10 cellular contexts compared by ENCODE assay signal in genomic region chr14:69069020-69069421, GRCh38.
DNase-seq lines count a peak whose midpoint lies in the region; ATAC-seq lines count a peak whose summit lies in the region.
"Had no signal": no experiment of that assay in that cellular context is flagged by ENCODE, and none has a peak within 500 bp of the region (broad histone marks: within the 10 kb centered on the region; RNA-seq: fewer than 3 reads in every experiment).

No MANE protein-coding gene starts in this region.

- no peak overlapping the region for H2BK15ac ChIP-seq in mesenchymal stem cell (ENCODE audit: low read depth, poor library complexity, severe bottlenecking)

- no peak overlapping the region for H2BK120ac ChIP-seq in mesenchymal stem cell (ENCODE audit: low read depth, low read length)

- H3K4me1 ChIP-seq in mesenchymal stem cell (ENCODE audit: control insufficient read depth, insufficient read depth, low read depth, low read length): peaks cover 1% of the 10 kb centered on the region
- no peaks in the 10 kb centered on the region for H3K4me1 ChIP-seq in CD4-positive, alpha-beta memory T cell (ENCODE audit: insufficient read depth, low read length)

- 11% methylated on average over 1 of the region's 1 CpG for WGBS in mesenchymal stem cell

- in situ Hi-C loops in ACHN (cut with HindIII; ENCODE audit: low pct_ligation_motif_present, low pct_unique_long_range_greater_than_20kb, low sequenced_read_pairs): no loop called here

- peak overlapping the region; percentile 23 to 49 for H3K18ac ChIP-seq in mesenchymal stem cell (ENCODE audit: low read depth in 1 of 2, low read length in 2 of 2)

- no peak for ATAC-seq in left lobe of liver

- no peaks in the 10 kb centered on the region for H3K9me3 ChIP-seq in mesenchymal stem cell (ENCODE audit: control insufficient read depth, low read length)
- H3K9me3 ChIP-seq in CD4-positive, alpha-beta memory T cell (ENCODE audit: control insufficient read depth in 1 of 2, low read length in 2 of 2): no peaks in the 10 kb centered on the region

- H2AFZ ChIP-seq in mesenchymal stem cell (ENCODE audit: low read depth, low read length): no peak overlapping the region

- H3K23ac ChIP-seq in mesenchymal stem cell (ENCODE audit: low read length in 2 of 2): no peak overlapping the region

- H3K4me3 Mint-ChIP-seq in CD4-positive, alpha-beta memory T cell: no peak overlapping the region

- H3K9ac ChIP-seq in mesenchymal stem cell (ENCODE audit: low read length): peak overlapping the region; percentile 68

- peaks cover 11% of the 10 kb centered on the region for H3K79me1 ChIP-seq in mesenchymal stem cell (replicated peaks; ENCODE audit: low read length, poor library complexity, severe bottlenecking)

- peak overlapping the region in 2 of 7 donors; percentile 36 for H3K27ac Mint-ChIP-seq in CD4-positive, alpha-beta memory T cell

- H4K91ac ChIP-seq in mesenchymal stem cell (ENCODE audit: low read length): no peak overlapping the region

- no peak overlapping the region for H3K4me3 ChIP-seq in mesenchymal stem cell (ENCODE audit: insufficient read depth in 1 of 2, low read depth in 1 of 2, low read length in 2 of 2)
- no peak overlapping the region for H3K4me3 ChIP-seq in CD4-positive, alpha-beta memory T cell (ENCODE audit: low read length in 2 of 2)
- H3K4me3 ChIP-seq: cardiac muscle cell had no signal

- no peaks in the 10 kb centered on the region for H3K27me3 Mint-ChIP-seq in CD4-positive, alpha-beta memory T cell

- H2BK12ac ChIP-seq in mesenchymal stem cell (ENCODE audit: low read length in 2 of 2): no peak overlapping the region

- H3K14ac ChIP-seq in mesenchymal stem cell (ENCODE audit: low read length in 2 of 2): no peak overlapping the region

- no peak overlapping the region for H2AK5ac ChIP-seq in mesenchymal stem cell (ENCODE audit: low read length, severe bottlenecking)

- H3K4me1 Mint-ChIP-seq in CD4-positive, alpha-beta memory T cell: peaks cover 0 to 3% (median under 1%) of the 10 kb centered on the region in 4 donors

- H2BK5ac ChIP-seq in mesenchymal stem cell (ENCODE audit: low read depth, low read length, poor library complexity, severe bottlenecking): no peak overlapping the region

- H3K27me3 ChIP-seq in mesenchymal stem cell (ENCODE audit: control insufficient read depth in 1 of 2, insufficient read depth in 1 of 2, low read length in 2 of 2): no peaks in the 10 kb centered on the region
- no peaks in the 10 kb centered on the region for H3K27me3 ChIP-seq in CD4-positive, alpha-beta memory T cell (ENCODE audit: insufficient read depth, low read length)
- H3K27me3 ChIP-seq: cardiac muscle cell had no signal

- no peaks in the 10 kb centered on the region for H3K9me3 Mint-ChIP-seq in CD4-positive, alpha-beta memory T cell

- H3K36me3 Mint-ChIP-seq in CD4-positive, alpha-beta memory T cell: peaks cover 28 to 76% of the 10 kb centered on the region in 2 donors

- DNase-seq in ACHN: peak; percentile 9
- DNase-seq in H4 (ENCODE audit: low spot score): peak; percentile 14
- DNase-seq in astrocyte of the hippocampus (ENCODE audit: low read depth, low spot score): peak; percentile 52
- peak; percentile 75 for DNase-seq in mesenchymal stem cell
- DNase-seq in CD4-positive, alpha-beta memory T cell: no peak
- DNase-seq in left lobe of liver (ENCODE audit: low spot score): no peak
- DNase-seq in T1000 (lab: John Stamatoyannopoulos, UW): no peak
- DNase-seq in cerebellar cortex (ENCODE audit: low spot score): no peak
- DNase-seq: Right ventricle myocardium superior had no signal

- CTCF ChIA-PET in CD4-positive, alpha-beta memory T cell (lab: Charles Lee; ENCODE audit: partially characterized antibody): interaction anchor here (1.6 kb wide), 1 partner anchor 158 kb away, joined by 3 read pairs; no protein-coding TSS in a partner anchor

- peaks cover 8 to 59% of the 10 kb centered on the region in 2 experiments for H3K36me3 ChIP-seq in mesenchymal stem cell (ENCODE audit: control insufficient read depth in 1 of 2, insufficient read depth in 2 of 2, low read depth in 1 of 2, low read length in 2 of 2)
- H3K36me3 ChIP-seq in CD4-positive, alpha-beta memory T cell (ENCODE audit: insufficient read depth, low read length): peaks cover 15% of the 10 kb centered on the region

- intact Hi-C loops in CD4-positive, alpha-beta memory T cell (cut with micrococcal nuclease): no loop called here

- H3K27ac ChIP-seq in mesenchymal stem cell (ENCODE audit: low read length, poor library complexity, severe bottlenecking): peak overlapping the region; percentile 80
- H3K27ac ChIP-seq in CD4-positive, alpha-beta memory T cell (ENCODE audit: low read depth, low read length): no peak overlapping the region
- H3K27ac ChIP-seq: cardiac muscle cell had no signal

- no peak overlapping the region for H4K8ac ChIP-seq in mesenchymal stem cell (ENCODE audit: low read length)

- POLR2A ChIA-PET in CD4-positive, alpha-beta memory T cell (lab: Charles Lee; ENCODE audit: partially characterized antibody): no interaction called here

- peak overlapping the region in 1 of 2 experiments; percentile 61 for H3K4ac ChIP-seq in mesenchymal stem cell (ENCODE audit: low read depth in 1 of 2, low read length in 2 of 2)

- H3K4me2 ChIP-seq in mesenchymal stem cell (ENCODE audit: low read length, poor library complexity, severe bottlenecking): no peak overlapping the region

Comparison
In these comparisons a context has a peak if more than half of its experiments do, and no peak if none do; other contexts are left out.
1. DNase-seq: peak in ACHN (single experiment), H4 (single experiment), astrocyte of the hippocampus (single experiment) and mesenchymal stem cell (single experiment); none in CD4-positive, alpha-beta memory T cell (0 of 5), left lobe of liver (single experiment), T1000 (single experiment) and cerebellar cortex (single experiment).